23 cellular contexts compared by ENCODE assay signal in the genomic region with DNA sequence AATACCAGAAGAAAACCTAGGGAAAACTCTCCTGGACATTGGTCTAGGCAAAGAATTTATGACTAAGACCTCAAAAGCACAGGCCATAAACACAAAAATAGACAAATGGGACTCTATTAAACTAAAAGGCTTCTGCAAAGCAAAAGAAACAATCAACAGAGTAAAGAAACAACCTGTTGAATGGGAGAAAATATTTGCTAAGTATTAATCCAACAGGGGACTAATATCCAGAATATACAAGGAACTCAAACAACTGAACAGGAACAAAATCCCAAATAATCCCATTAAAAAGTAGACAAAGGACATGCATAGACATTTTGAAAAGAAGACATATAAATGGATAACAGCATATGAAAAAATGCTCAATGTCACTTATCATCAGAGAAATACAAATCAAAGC.
"Had no signal": no experiment of that assay in that cellular context is flagged by ENCODE, and none has a peak within 500 bp of the region (broad histone marks: within the 10 kb centered on the region; RNA-seq: fewer than 3 reads in every experiment).

No MANE protein-coding gene starts in this region.

- DNase-seq: stimulated activated CD4-positive, alpha-beta T cell treated with anti-CD3 and anti-CD28 coated beads, Interleukin-2, amount 100 ng/mL, for 48 hours; stimulated activated CD4-positive, alpha-beta T cell treated with anti-CD3 and anti-CD28 coated beads, Interleukin-4, amount 100 ng/mL, for 1 hour; stimulated activated CD4-positive, alpha-beta T cell treated with anti-CD3 and anti-CD28 coated beads, Interleukin-4, amount 100 ng/mL, for 24 hours; stimulated activated CD4-positive, alpha-beta T cell treated with anti-CD3 and anti-CD28 coated beads, Interleukin-4, amount 100 ng/mL, for 4 hours; stimulated activated CD8-positive, alpha-beta memory T cell treated with anti-CD3 and anti-CD28 coated beads, Interleukin-4, amount 100 ng/mL, for 48 hours; stimulated activated naive B cell treated with anti-CD40 and anti-IgM and Interleukin-4, amounts not matched to agents 10 μg/mL and 1 μg/mL and 100 μg/mL, for 72 hours; stimulated activated naive CD4-positive, alpha-beta T cell treated with Interleukin-2 at 50 U/mL for 16 hours; stimulated activated naive CD8-positive, alpha-beta T cell treated with anti-CD3 and anti-CD28 coated beads, Interleukin-15, amount 100 ng/mL, for 72 hours; stimulated activated naive CD8-positive, alpha-beta T cell treated with anti-CD3 and anti-CD28 coated beads, Interleukin-15, Interleukin-2, amounts not matched to agents 100 U/mL and 50 U/mL, for 24 hours; stomach; substantia nigra; testis; thyroid gland; tibial artery; transverse colon; trophoblast cell; upper lobe of left lung; upper lobe of right lung; uterus had no signal

- H3K36me3 ChIP-seq: stomach, suprapubic skin, thoracic aorta, thyroid gland, tibial artery, tibial nerve, transverse colon, upper lobe of left lung, upper lobe of right lung, uterus, vagina had no signal

- H3K27ac ChIP-seq: stomach, suprapubic skin, testis, thoracic aorta, thyroid gland, tibial artery, tibial nerve, transverse colon, upper lobe of left lung, upper lobe of right lung, uterus, vagina had no signal

- H3K4me3 ChIP-seq: stomach, suprapubic skin, testis, thoracic aorta, thyroid gland, tibial artery, tibial nerve, transverse colon, upper lobe of left lung, upper lobe of right lung, uterus, vagina had no signal

- H3K4me1 ChIP-seq: suprapubic skin, thyroid gland, tibial artery, tibial nerve, transverse colon, upper lobe of left lung, upper lobe of right lung, uterus, vagina had no signal

- H3K9me3 ChIP-seq: stomach, suprapubic skin, testis, thoracic aorta, thyroid gland, tibial artery, tibial nerve, transverse colon, upper lobe of left lung, upper lobe of right lung, uterus, vagina had no signal
